Comparison of ENCODE assay signal across 29 cellular contexts in the genomic region with DNA sequence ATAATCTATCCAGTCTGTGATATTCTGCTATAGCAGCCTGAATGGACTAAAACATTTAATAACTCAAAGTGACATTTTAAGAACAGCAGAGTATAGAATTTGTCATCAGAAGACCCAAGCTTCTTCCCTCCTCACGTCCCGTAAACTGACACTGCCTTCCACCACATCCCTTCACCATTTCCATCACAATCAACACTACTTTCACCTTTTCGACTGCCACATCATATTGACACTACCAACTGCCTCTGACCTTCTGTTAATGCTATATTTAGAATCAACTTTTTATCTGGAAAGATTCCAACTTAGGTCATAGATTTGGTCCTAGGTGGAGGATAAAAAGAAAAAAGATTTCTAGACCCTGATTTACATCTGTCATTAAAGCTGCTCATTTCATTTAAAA. TPM values are rescaled to one million over a fixed set of nuclear protein-coding genes. Genes with fewer than 3 reads are reported as not detected.
DNase-seq lines count a peak whose midpoint lies in the region; ATAC-seq and TF ChIP-seq lines count a peak whose summit lies in the region.
"Had no signal": no experiment of that assay in that cellular context is flagged by ENCODE, and none has a peak within 500 bp of the region (broad histone marks: within the 10 kb centered on the region; RNA-seq: fewer than 3 reads in every experiment).

No MANE protein-coding gene starts in this region.

- H3K27me3 Mint-ChIP-seq in activated CD4-positive, alpha-beta T cell treated with anti-CD3 and anti-CD28 coated beads for 36 hours = peaks cover 16% of the 10 kb centered on the region
- no peaks in the 10 kb centered on the region for H3K27me3 Mint-ChIP-seq in activated T-helper 2 cell treated with anti-CD3 and anti-CD28 coated beads, Interferon-gamma antibody, Interleukin-2, Interleukin-4, amounts not matched to agents 10 μg/mL and 5 μg/mL and 100 μg/mL, durations not matched to agents 14 hours and 24 hours and 36 hours (ENCODE audit: low read depth)

- peak; percentile 84 for ATAC-seq in activated CD4-positive, alpha-beta T cell treated with anti-CD3 and anti-CD28 coated beads for 36 hours
- ATAC-seq in GM18520 (IDR thresholded peaks at IDR 0.05; ENCODE audit: unreplicated experiment) = no peak
- ATAC-seq: A549, GM23338, K562 had no signal

- H4K20me1 ChIP-seq in osteoblast (ENCODE audit: insufficient read depth, low read length) = no peaks in the 10 kb centered on the region

- H3K27me3 ChIP-seq in osteoblast (ENCODE audit: insufficient read depth, low read length) (no peaks in the 10 kb centered on the region), prostate gland (replicated peaks; ENCODE audit: insufficient read depth) (no peaks in the 10 kb centered on the region), esophagus squamous epithelium (no peaks in the 10 kb centered on the region)

- H3K4me1 Mint-ChIP-seq in activated CD4-positive, alpha-beta T cell treated with anti-CD3 and anti-CD28 coated beads for 36 hours = peaks cover 6% of the 10 kb centered on the region
- H3K4me1 Mint-ChIP-seq in activated T-helper 2 cell treated with anti-CD3 and anti-CD28 coated beads, Interferon-gamma antibody, Interleukin-2, Interleukin-4, amounts not matched to agents 10 μg/mL and 5 μg/mL and 100 μg/mL, durations not matched to agents 14 hours and 24 hours and 36 hours (ENCODE audit: low read depth) = peaks cover 7% of the 10 kb centered on the region
- H3K4me1 Mint-ChIP-seq: CD4-positive, alpha-beta memory T cell had no signal

- H3K4me3 Mint-ChIP-seq in activated CD4-positive, alpha-beta T cell treated with anti-CD3 and anti-CD28 coated beads for 36 hours = no peak overlapping the region
- H3K4me3 Mint-ChIP-seq in activated T-helper 2 cell treated with anti-CD3 and anti-CD28 coated beads, Interferon-gamma antibody, Interleukin-2, Interleukin-4, amounts not matched to agents 10 μg/mL and 5 μg/mL and 100 μg/mL, durations not matched to agents 14 hours and 24 hours and 36 hours (ENCODE audit: low read depth) = no peak overlapping the region
- H3K4me3 Mint-ChIP-seq: CD4-positive, alpha-beta memory T cell; GM23338; H9 had no signal

- no peaks in the 10 kb centered on the region for H3K79me2 ChIP-seq in osteoblast (ENCODE audit: insufficient read depth, low read length)

- H3K27ac ChIP-seq in osteoblast (ENCODE audit: low read depth, low read length) (no peak overlapping the region), prostate gland (no peak overlapping the region), esophagus squamous epithelium (no peak overlapping the region)
- H3K27ac ChIP-seq: A549, PC-9 had no signal

- H2AFZ ChIP-seq in osteoblast (ENCODE audit: low read length) = no peak overlapping the region
- H2AFZ ChIP-seq: GM23338, PC-9 had no signal

- CTCF ChIA-PET in activated CD4-positive, alpha-beta T cell treated with anti-CD3 and anti-CD28 coated beads for 36 hours (lab: Charles Lee) = no interaction called here

- H3K9me3 Mint-ChIP-seq in activated CD4-positive, alpha-beta T cell treated with anti-CD3 and anti-CD28 coated beads for 36 hours (ENCODE audit: low read depth) = no peaks in the 10 kb centered on the region
- no peaks in the 10 kb centered on the region for H3K9me3 Mint-ChIP-seq in activated T-helper 2 cell treated with anti-CD3 and anti-CD28 coated beads, Interferon-gamma antibody, Interleukin-2, Interleukin-4, amounts not matched to agents 10 μg/mL and 5 μg/mL and 100 μg/mL, durations not matched to agents 14 hours and 24 hours and 36 hours
- H3K9me3 Mint-ChIP-seq: GM23338, H9 had no signal

- DNase-seq in activated CD4-positive, alpha-beta T cell treated with anti-CD3 and anti-CD28 coated beads for 36 hours = no peak
- DNase-seq in activated CD4-positive, alpha-beta T cell treated with anti-CD3 and anti-CD28 coated beads, Interleukin-2, amount 50 U/mL, for 4 hours = no peak
- DNase-seq in HT-29 (ENCODE audit: low spot score) (peak; percentile 26), osteoblast (ENCODE audit: insufficient read length, low spot score, missing footprints) (peak; percentile 23), prostate gland (ENCODE audit: low spot score) (no peak), esophagus squamous epithelium (lab: John Stamatoyannopoulos, UW) (no peak)
- DNase-seq in activated T-helper 2 cell treated with anti-CD3 and anti-CD28 coated beads, Interferon-gamma antibody, Interleukin-2, Interleukin-4, amounts not matched to agents 10 μg/mL and 5 μg/mL and 100 μg/mL, durations not matched to agents 14 hours and 24 hours and 36 hours (ENCODE audit: low spot score) = no peak
- DNase-seq: C1 segment of cervical spinal cord; CD4-positive, alpha-beta memory T cell; COR-L47; H9; Kasumi-1; MV-4-11; NCI-H1105; NCI-H1436 treated with DMSO at 0.1 percent for 48 hours; NCI-H187 treated with DMSO at 0.1 percent for 48 hours; NCI-H2171 treated with DMSO at 0.1 percent for 48 hours; NCI-H345; NCI-H510A treated with DMSO at 0.1 percent for 48 hours; NCI-H748 treated with DMSO at 0.1 percent for 48 hours; NK-92 treated with Interleukin-12 subunit alpha and Interleukin-12 subunit beta, amount 100 ng/mL, for 24 hours; PC-9 had no signal

- H3K36me3 ChIP-seq in osteoblast (ENCODE audit: insufficient read depth, low read length) = no peaks in the 10 kb centered on the region
- H3K36me3 ChIP-seq in prostate gland = no peaks in the 10 kb centered on the region
- no peaks in the 10 kb centered on the region for H3K36me3 ChIP-seq in esophagus squamous epithelium

- POLR2A ChIA-PET in activated CD4-positive, alpha-beta T cell treated with anti-CD3 and anti-CD28 coated beads for 36 hours (lab: Charles Lee) = no interaction called here

- H3K36me3 Mint-ChIP-seq in activated CD4-positive, alpha-beta T cell treated with anti-CD3 and anti-CD28 coated beads for 36 hours (ENCODE audit: low read depth) = no peaks in the 10 kb centered on the region
- H3K36me3 Mint-ChIP-seq in activated T-helper 2 cell treated with anti-CD3 and anti-CD28 coated beads, Interferon-gamma antibody, Interleukin-2, Interleukin-4, amounts not matched to agents 10 μg/mL and 5 μg/mL and 100 μg/mL, durations not matched to agents 14 hours and 24 hours and 36 hours (ENCODE audit: low read depth) = no peaks in the 10 kb centered on the region
- H3K36me3 Mint-ChIP-seq: CD4-positive, alpha-beta memory T cell had no signal

- H3K4me1 ChIP-seq in osteoblast (ENCODE audit: insufficient read depth, low read length) (no peaks in the 10 kb centered on the region), prostate gland (replicated peaks) (no peaks in the 10 kb centered on the region), esophagus squamous epithelium (no peaks in the 10 kb centered on the region)
- H3K4me1 ChIP-seq: A549 had no signal

- H3K4me2 ChIP-seq in osteoblast (ENCODE audit: insufficient read depth, low read length) = no peak overlapping the region
- H3K4me2 ChIP-seq: A549, GM23338, PC-9 had no signal

- TF ChIP-seq POLR2A in prostate gland (IDR thresholded peaks at IDR 0.05) (no peak), esophagus squamous epithelium (IDR thresholded peaks at IDR 0.05) (no peak)

- intact Hi-C loops in activated CD4-positive, alpha-beta T cell treated with anti-CD3 and anti-CD28 coated beads for 36 hours (cut with DNase I, micrococcal nuclease) = no loop called here
- intact Hi-C loops in activated T-helper 2 cell treated with anti-CD3 and anti-CD28 coated beads, Interferon-gamma antibody, Interleukin-2, Interleukin-4, amounts not matched to agents 10 μg/mL and 5 μg/mL and 100 μg/mL, durations not matched to agents 14 hours and 24 hours and 36 hours (cut with micrococcal nuclease) = loop anchor here (2.0 to 5.0 kb wide), 3 partner anchors 41 to 66 kb away; partner anchors contain the start of gene STOML3
- intact Hi-C loops in prostate gland (cut with DNase I) = no loop called here
- intact Hi-C loops in esophagus squamous epithelium (cut with DNase I) = no loop called here

- WGBS in prostate gland = 85% methylated on average over 3 of the region's 3 CpGs
- 36 to 58% methylated on average over 3 of the region's 3 CpGs for WGBS in esophagus squamous epithelium, 2 donors

- H3K9me3 ChIP-seq in osteoblast (ENCODE audit: low read depth, low read length) (no peaks in the 10 kb centered on the region), prostate gland (no peaks in the 10 kb centered on the region), esophagus squamous epithelium (no peaks in the 10 kb centered on the region)
- H3K9me3 ChIP-seq: A549 had no signal

- H3K4me3 ChIP-seq in osteoblast (ENCODE audit: insufficient read depth, low read length) = no peak overlapping the region
- H3K4me3 ChIP-seq in prostate gland = no peak overlapping the region
- no peak overlapping the region for H3K4me3 ChIP-seq in esophagus squamous epithelium
- H3K4me3 ChIP-seq: A549, GM23338, K562, PC-9 had no signal

- no peak overlapping the region for H3K27ac Mint-ChIP-seq in activated CD4-positive, alpha-beta T cell treated with anti-CD3 and anti-CD28 coated beads for 36 hours
- H3K27ac Mint-ChIP-seq in activated T-helper 2 cell treated with anti-CD3 and anti-CD28 coated beads, Interferon-gamma antibody, Interleukin-2, Interleukin-4, amounts not matched to agents 10 μg/mL and 5 μg/mL and 100 μg/mL, durations not matched to agents 14 hours and 24 hours and 36 hours = peak overlapping the region; percentile 23
- H3K27ac Mint-ChIP-seq: CD4-positive, alpha-beta memory T cell; GM23338; H9 had no signal

- TF ChIP-seq CTCF in osteoblast (IDR thresholded peaks at IDR 0.05; ENCODE audit: extremely low read depth, low read depth, low read length) = no peak
- no peak for TF ChIP-seq CTCF in prostate gland (IDR thresholded peaks at IDR 0.05)
- TF ChIP-seq CTCF in esophagus squamous epithelium (IDR thresholded peaks at IDR 0.05) = no peak

RNA-seq across cellular contexts. Expression of gene STOML3, which starts 39.6 kb away (rescaled TPM):
- total RNA-seq in activated CD4-positive, alpha-beta T cell treated with anti-CD3 and anti-CD28 coated beads for 36 hours = not detected
- total RNA-seq in HT-29 (2014; rRNA removed; shearing (Covaris generic)) = not detected in 2 replicates
- not detected in 2 replicates for total RNA-seq in activated T-helper 2 cell treated with anti-CD3 and anti-CD28 coated beads, Interferon-gamma antibody, Interleukin-2, Interleukin-4, amounts not matched to agents 10 μg/mL and 5 μg/mL and 100 μg/mL, durations not matched to agents 14 hours and 24 hours and 36 hours
- not detected in 2 replicates for total RNA-seq in osteoblast
- not detected for total RNA-seq in prostate gland
- total RNA-seq in esophagus squamous epithelium = not detected
- total RNA-seq: CD4-positive, alpha-beta memory T cell; GM23338; H9; K562; M059J; PC-9; Right ventricle myocardium superior; RPMI7951 had no signal

Comparison
In these comparisons a context has a peak if more than half of its experiments do, and no peak if none do; other contexts are left out.
1. DNase-seq: peak in HT-29 (single experiment) and osteoblast (single experiment); none in activated CD4-positive, alpha-beta T cell treated with anti-CD3 and anti-CD28 coated beads for 36 hours (single experiment), activated CD4-positive, alpha-beta T cell treated with anti-CD3 and anti-CD28 coated beads, Interleukin-2, amount 50 U/mL, for 4 hours (0 of 2), activated T-helper 2 cell treated with anti-CD3 and anti-CD28 coated beads, Interferon-gamma antibody, Interleukin-2, Interleukin-4, amounts not matched to agents 10 μg/mL and 5 μg/mL and 100 μg/mL, durations not matched to agents 14 hours and 24 hours and 36 hours (single experiment), prostate gland (single experiment) and esophagus squamous epithelium (single experiment).